ENCODE assay signal across 1 cellular context in the genomic region with DNA sequence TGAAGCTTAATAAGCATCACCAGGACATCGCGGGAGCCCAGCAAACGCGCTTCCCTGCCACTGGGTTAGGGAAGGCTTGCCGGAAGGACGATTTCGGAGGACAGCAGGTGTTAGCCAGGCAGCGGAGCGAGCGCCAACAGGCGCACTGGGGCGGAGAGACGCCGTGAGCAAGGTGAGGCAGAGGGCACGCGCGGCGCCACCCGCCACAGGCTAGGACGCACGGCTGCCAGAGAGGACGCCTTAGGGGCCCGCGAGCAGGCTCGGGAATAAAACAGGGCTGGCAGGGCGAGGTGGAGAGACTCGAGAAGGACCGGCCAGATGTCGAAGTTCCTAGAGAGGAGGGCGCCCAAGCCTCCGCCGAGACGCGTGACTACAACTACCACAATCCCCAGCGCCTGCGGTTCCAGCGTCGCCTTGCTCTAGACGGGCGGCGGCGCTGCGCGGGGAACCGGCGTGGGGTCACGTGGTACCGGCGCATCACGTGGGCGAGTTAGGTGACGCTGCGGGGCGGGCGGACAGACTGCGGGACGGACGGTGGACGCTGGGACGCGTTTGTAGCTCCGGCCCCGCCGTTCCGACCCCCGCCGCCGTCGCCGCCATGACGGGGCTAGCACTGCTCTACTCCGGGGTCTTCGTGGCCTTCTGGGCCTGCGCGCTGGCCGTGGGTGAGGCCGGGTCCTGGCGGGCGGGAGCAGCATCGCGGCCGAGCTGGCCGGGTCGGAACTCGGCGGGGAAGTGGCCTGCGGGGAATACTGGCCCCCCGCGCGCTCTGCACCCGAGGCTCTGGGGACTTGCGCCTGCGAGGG.
A peak's percentile ranks its signal among the peaks of the same experiment; 100 is the strongest.
TF ChIP-seq lines count a peak whose summit lies in the region.

A gene (plus strand): TSS at position 518 of the 806 bp plus-strand sequence. CDS start 81 bp downstream, at position 599.

TF ChIP-seq in K562, 482 proteins besides CTCF, POLR2A, EP300 and RAD21 (continued from another document and continues in another):
- TF ChIP-seq, protein P1, sequence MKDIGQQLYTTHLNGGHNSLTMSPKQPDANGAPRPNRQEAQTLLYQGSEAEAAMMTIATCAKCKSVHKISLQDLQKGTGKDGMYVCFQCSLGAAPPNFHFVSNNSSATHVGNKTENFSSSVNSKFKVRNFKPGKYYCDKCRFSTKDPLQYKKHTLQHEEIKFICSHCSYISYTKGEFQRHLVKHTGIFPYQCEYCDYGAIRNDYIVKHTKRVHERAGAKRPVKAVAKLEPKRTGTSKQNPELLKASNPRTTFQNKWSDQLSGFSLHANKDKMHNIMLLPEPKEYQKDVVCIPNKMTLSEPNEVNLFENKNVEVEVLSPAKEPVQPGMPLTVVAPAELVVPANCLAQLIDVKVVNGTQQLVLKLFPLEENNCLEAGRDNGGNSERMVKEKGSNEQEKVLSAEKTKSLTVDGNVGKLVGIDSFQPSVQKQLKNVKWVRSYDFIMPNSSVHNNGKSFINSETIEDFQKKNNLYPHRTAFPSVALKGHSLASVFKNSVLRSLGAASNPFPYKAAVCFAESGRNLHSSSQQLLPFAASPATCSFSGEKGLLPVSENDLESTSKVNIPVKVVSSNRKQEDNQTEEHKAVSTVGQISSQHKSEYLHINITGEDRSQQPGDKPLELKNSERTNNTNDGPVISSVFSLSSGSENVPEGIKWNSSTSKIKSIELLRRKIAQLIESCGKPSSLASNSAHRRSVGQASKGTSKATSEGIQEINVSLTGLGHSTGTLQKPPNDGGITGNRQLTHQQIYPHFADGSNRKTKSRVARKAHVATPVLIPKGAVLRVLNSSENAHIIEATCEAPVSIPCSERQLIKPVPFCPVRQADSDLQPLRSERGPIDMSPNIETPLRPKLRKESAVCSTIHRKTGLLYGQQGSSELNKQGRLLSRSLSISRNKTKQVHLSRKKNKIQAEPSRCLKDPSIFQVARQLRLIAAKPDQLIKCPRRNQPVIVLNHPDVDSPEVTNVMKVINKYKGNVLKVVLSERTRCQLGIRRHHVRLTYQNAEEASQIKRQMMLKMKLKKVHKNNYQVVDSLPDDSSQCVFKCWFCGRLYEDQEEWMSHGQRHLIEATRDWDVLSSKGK (CRISPR knock-in tag; IDR thresholded peaks at IDR 0.05), result no peak
- peak in 1 of 2 experiments; percentile 25; a peak in 1 of 4 replicates for TF ChIP-seq TEAD1 (CRISPR knock-in tag; IDR thresholded peaks at IDR 0.05)
- TF ChIP-seq ZNF695 (CRISPR knock-in tag; IDR thresholded peaks at IDR 0.05), result peak; percentile 78; the same call in 1 of the 2 replicates
- 0 out of 2 replicates have a peak, but pooled peaks have one; percentile 11 for TF ChIP-seq ZNF668 (CRISPR knock-in tag; IDR thresholded peaks at IDR 0.05)
- TF ChIP-seq NCOA1 (IDR thresholded peaks at IDR 0.05; ENCODE audit: low read depth), result no peak
- TF ChIP-seq PTBP1 (IDR thresholded peaks at IDR 0.05; ENCODE audit: low read depth, low read length), result no peak
- TF ChIP-seq, protein P2, sequence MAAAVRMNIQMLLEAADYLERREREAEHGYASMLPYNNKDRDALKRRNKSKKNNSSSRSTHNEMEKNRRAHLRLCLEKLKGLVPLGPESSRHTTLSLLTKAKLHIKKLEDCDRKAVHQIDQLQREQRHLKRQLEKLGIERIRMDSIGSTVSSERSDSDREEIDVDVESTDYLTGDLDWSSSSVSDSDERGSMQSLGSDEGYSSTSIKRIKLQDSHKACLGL (CRISPR knock-in tag; IDR thresholded peaks at IDR 0.05; ENCODE audit: borderline replicate concordance, poor library complexity, severe bottlenecking), result peak; percentile 80
- no peak for TF ChIP-seq EZH2 (IDR thresholded peaks at IDR 0.05; ENCODE audit: borderline replicate concordance, low read depth, low read length)
- TF ChIP-seq ZNF41 (CRISPR knock-in tag; conservative IDR thresholded peaks at IDR 0.05), result no peak
- TF ChIP-seq, protein P3, sequence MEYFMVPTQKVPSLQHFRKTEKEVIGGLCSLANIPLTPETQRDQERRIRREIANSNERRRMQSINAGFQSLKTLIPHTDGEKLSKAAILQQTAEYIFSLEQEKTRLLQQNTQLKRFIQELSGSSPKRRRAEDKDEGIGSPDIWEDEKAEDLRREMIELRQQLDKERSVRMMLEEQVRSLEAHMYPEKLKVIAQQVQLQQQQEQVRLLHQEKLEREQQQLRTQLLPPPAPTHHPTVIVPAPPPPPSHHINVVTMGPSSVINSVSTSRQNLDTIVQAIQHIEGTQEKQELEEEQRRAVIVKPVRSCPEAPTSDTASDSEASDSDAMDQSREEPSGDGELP (CRISPR knock-in tag; IDR thresholded peaks at IDR 0.05; ENCODE audit: borderline replicate concordance), result peak; percentile 87
- TF ChIP-seq, protein P4, sequence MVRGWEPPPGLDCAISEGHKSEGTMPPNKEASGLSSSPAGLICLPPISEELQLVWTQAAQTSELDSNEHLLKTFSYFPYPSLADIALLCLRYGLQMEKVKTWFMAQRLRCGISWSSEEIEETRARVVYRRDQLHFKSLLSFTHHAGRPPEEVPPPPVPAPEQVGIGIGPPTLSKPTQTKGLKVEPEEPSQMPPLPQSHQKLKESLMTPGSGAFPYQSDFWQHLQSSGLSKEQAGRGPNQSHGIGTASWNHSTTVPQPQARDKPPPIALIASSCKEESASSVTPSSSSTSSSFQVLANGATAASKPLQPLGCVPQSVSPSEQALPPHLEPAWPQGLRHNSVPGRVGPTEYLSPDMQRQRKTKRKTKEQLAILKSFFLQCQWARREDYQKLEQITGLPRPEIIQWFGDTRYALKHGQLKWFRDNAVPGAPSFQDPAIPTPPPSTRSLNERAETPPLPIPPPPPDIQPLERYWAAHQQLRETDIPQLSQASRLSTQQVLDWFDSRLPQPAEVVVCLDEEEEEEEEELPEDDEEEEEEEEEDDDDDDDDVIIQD (CRISPR knock-in tag; IDR thresholded peaks at IDR 0.05), result peak; percentile 33; the same call in 1 of the 2 replicates
- TF ChIP-seq, protein P5, sequence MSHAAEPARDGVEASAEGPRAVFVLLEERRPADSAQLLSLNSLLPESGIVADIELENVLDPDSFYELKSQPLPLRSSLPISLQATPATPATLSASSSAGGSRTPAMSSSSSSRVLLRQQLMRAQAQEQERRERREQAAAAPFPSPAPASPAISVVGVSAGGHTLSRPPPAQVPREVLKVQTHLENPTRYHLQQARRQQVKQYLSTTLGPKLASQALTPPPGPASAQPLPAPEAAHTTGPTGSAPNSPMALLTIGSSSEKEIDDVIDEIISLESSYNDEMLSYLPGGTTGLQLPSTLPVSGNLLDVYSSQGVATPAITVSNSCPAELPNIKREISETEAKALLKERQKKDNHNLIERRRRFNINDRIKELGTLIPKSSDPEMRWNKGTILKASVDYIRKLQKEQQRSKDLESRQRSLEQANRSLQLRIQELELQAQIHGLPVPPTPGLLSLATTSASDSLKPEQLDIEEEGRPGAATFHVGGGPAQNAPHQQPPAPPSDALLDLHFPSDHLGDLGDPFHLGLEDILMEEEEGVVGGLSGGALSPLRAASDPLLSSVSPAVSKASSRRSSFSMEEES (CRISPR knock-in tag; IDR thresholded peaks at IDR 0.05), result peak; percentile 100
- peak; percentile 51; the same call in 1 of the 2 replicates for TF ChIP-seq NFRKB (IDR thresholded peaks at IDR 0.05; ENCODE audit: low read depth)
- TF ChIP-seq CEBPG (CRISPR knock-in tag; IDR thresholded peaks at IDR 0.05), result no peak
- TF ChIP-seq CEBPG (tag; conservative IDR thresholded peaks at IDR 0.05 in 1 of 2, IDR thresholded peaks at IDR 0.05 in 1 of 2), result no peak
- TF ChIP-seq, protein P6, sequence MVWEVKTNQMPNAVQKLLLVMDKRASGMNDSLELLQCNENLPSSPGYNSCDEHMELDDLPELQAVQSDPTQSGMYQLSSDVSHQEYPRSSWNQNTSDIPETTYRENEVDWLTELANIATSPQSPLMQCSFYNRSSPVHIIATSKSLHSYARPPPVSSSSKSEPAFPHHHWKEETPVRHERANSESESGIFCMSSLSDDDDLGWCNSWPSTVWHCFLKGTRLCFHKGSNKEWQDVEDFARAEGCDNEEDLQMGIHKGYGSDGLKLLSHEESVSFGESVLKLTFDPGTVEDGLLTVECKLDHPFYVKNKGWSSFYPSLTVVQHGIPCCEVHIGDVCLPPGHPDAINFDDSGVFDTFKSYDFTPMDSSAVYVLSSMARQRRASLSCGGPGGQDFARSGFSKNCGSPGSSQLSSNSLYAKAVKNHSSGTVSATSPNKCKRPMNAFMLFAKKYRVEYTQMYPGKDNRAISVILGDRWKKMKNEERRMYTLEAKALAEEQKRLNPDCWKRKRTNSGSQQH (CRISPR knock-in tag; IDR thresholded peaks at IDR 0.05), result peak; percentile 66; the same call in 1 of the 2 replicates
- peak; percentile 35; the same call in 1 of the 2 replicates for TF ChIP-seq FOSL1 (tag; conservative IDR thresholded peaks at IDR 0.05)
- peak; percentile 92 for TF ChIP-seq C11orf30 (IDR thresholded peaks at IDR 0.05; ENCODE audit: low read depth)
- TF ChIP-seq, protein P7, sequence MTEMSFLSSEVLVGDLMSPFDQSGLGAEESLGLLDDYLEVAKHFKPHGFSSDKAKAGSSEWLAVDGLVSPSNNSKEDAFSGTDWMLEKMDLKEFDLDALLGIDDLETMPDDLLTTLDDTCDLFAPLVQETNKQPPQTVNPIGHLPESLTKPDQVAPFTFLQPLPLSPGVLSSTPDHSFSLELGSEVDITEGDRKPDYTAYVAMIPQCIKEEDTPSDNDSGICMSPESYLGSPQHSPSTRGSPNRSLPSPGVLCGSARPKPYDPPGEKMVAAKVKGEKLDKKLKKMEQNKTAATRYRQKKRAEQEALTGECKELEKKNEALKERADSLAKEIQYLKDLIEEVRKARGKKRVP (CRISPR knock-in tag; IDR thresholded peaks at IDR 0.05), result no peak
- no peak for TF ChIP-seq GATA2 (CRISPR knock-in tag; IDR thresholded peaks at IDR 0.05)
- no peak for TF ChIP-seq DACH1 (IDR thresholded peaks at IDR 0.05; ENCODE audit: partially characterized antibody)
- no peak for TF ChIP-seq DPF2 (IDR thresholded peaks at IDR 0.05)
- TF ChIP-seq, protein P8, sequence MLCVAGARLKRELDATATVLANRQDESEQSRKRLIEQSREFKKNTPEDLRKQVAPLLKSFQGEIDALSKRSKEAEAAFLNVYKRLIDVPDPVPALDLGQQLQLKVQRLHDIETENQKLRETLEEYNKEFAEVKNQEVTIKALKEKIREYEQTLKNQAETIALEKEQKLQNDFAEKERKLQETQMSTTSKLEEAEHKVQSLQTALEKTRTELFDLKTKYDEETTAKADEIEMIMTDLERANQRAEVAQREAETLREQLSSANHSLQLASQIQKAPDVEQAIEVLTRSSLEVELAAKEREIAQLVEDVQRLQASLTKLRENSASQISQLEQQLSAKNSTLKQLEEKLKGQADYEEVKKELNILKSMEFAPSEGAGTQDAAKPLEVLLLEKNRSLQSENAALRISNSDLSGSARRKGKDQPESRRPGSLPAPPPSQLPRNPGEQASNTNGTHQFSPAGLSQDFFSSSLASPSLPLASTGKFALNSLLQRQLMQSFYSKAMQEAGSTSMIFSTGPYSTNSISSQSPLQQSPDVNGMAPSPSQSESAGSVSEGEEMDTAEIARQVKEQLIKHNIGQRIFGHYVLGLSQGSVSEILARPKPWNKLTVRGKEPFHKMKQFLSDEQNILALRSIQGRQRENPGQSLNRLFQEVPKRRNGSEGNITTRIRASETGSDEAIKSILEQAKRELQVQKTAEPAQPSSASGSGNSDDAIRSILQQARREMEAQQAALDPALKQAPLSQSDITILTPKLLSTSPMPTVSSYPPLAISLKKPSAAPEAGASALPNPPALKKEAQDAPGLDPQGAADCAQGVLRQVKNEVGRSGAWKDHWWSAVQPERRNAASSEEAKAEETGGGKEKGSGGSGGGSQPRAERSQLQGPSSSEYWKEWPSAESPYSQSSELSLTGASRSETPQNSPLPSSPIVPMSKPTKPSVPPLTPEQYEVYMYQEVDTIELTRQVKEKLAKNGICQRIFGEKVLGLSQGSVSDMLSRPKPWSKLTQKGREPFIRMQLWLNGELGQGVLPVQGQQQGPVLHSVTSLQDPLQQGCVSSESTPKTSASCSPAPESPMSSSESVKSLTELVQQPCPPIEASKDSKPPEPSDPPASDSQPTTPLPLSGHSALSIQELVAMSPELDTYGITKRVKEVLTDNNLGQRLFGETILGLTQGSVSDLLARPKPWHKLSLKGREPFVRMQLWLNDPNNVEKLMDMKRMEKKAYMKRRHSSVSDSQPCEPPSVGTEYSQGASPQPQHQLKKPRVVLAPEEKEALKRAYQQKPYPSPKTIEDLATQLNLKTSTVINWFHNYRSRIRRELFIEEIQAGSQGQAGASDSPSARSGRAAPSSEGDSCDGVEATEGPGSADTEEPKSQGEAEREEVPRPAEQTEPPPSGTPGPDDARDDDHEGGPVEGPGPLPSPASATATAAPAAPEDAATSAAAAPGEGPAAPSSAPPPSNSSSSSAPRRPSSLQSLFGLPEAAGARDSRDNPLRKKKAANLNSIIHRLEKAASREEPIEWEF (CRISPR knock-in tag; IDR thresholded peaks at IDR 0.05), result no peak
- TF ChIP-seq MTA2 (IDR thresholded peaks at IDR 0.05; ENCODE audit: low read depth), result no peak
- TF ChIP-seq, protein P9, sequence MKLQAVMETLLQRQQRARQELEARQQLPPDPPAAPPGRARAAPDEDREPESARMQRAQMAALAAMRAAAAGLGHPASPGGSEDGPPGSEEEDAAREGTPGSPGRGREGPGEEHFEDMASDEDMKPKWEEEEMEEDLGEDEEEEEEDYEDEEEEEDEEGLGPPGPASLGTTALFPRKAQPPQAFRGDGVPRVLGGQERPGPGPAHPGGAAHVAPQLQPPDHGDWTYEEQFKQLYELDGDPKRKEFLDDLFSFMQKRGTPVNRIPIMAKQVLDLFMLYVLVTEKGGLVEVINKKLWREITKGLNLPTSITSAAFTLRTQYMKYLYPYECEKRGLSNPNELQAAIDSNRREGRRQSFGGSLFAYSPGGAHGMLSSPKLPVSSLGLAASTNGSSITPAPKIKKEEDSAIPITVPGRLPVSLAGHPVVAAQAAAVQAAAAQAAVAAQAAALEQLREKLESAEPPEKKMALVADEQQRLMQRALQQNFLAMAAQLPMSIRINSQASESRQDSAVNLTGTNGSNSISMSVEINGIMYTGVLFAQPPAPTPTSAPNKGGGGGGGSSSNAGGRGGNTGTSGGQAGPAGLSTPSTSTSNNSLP (IDR thresholded peaks at IDR 0.05; ENCODE audit: borderline replicate concordance, low read depth, low read length), result no peak
- no peak for TF ChIP-seq SREBF2 (CRISPR knock-in tag; IDR thresholded peaks at IDR 0.05)
- TF ChIP-seq RFX7 (CRISPR knock-in tag; IDR thresholded peaks at IDR 0.05), result no peak
- no peak for TF ChIP-seq ARID1B (IDR thresholded peaks at IDR 0.05)
- TF ChIP-seq NRF1 (conservative IDR thresholded peaks at IDR 0.05 in 1 of 2, IDR thresholded peaks at IDR 0.05 in 1 of 2), result peak; percentile 91 to 92
- 0 out of 2 replicates have a peak, but pooled peaks have one; percentile 34 for TF ChIP-seq BCOR (IDR thresholded peaks at IDR 0.05)
- TF ChIP-seq KDM1A (IDR thresholded peaks at IDR 0.05), result no peak
- no peak for TF ChIP-seq ZFP30 (CRISPR knock-in tag; IDR thresholded peaks at IDR 0.05; ENCODE audit: borderline replicate concordance)
- TF ChIP-seq FOXP1 (CRISPR knock-in tag; IDR thresholded peaks at IDR 0.05), result peak; percentile 90
- no peak; the same call in 1 of the 2 replicates for TF ChIP-seq JUNB (CRISPR knock-in tag; conservative IDR thresholded peaks at IDR 0.05)
- TF ChIP-seq SP1 (CRISPR knock-in tag; IDR thresholded peaks at IDR 0.05), result peak; percentile 94
- peak in 1 of 2 experiments; percentile 87; a peak in 1 of 4 replicates for TF ChIP-seq KDM4B (IDR thresholded peaks at IDR 0.05; ENCODE audit: borderline replicate concordance in 2 of 2, low read depth in 1 of 2)
- peak; percentile 90 for TF ChIP-seq SUPT5H (IDR thresholded peaks at IDR 0.05)
- peak; percentile 11; the same call in 1 of the 2 replicates for TF ChIP-seq TAF7 (tag; IDR thresholded peaks at IDR 0.05)
- no peak for TF ChIP-seq FUS (optimal IDR thresholded peaks at IDR 0.05; ENCODE audit: low read depth, low read length)
- TF ChIP-seq CBX8 (IDR thresholded peaks at IDR 0.05; ENCODE audit: borderline replicate concordance, extremely low read depth, low read depth, low read length, poor library complexity, severe bottlenecking), result no peak
- no peak; the same call in 1 of the 2 replicates for TF ChIP-seq LARP7 (IDR thresholded peaks at IDR 0.05)
- TF ChIP-seq NR4A1 (CRISPR knock-in tag; IDR thresholded peaks at IDR 0.05), result 0 out of 2 replicates have a peak, but pooled peaks have one; percentile 43
- no peak for TF ChIP-seq NR4A1 (tag; IDR thresholded peaks at IDR 0.05)
- TF ChIP-seq ELF1 (tag; IDR thresholded peaks at IDR 0.05), result peak; percentile 43
